Comparison of ENCODE assay signal across 2 cellular contexts in genomic region chr16:84606081-84606875, GRCh38.
TF ChIP-seq lines count a peak whose summit lies in the region.

No MANE protein-coding gene starts in this region.

TF ChIP-seq in GM12891, 5 proteins besides CTCF, POLR2A, EP300 and RAD21 (continued from another document):
- TF ChIP-seq PAX5 (IDR thresholded peaks at IDR 0.05; ENCODE audit: insufficient read depth, low read length, severe bottlenecking) (no peak), TAF1 (IDR thresholded peaks at IDR 0.05; ENCODE audit: low read depth, low read length) (no peak), POLR2AphosphoS5 (IDR thresholded peaks at IDR 0.05; ENCODE audit: low read depth, low read length) (no peak)

TF ChIP-seq in GM12878, 131 proteins besides CTCF, POLR2A, EP300 and RAD21 (continued from another document and continues in another):
- no peak for TF ChIP-seq CBX3 (IDR thresholded peaks at IDR 0.05; ENCODE audit: borderline replicate concordance, low read depth)
- TF ChIP-seq RUNX3 (IDR thresholded peaks at IDR 0.05; ENCODE audit: low read length) = peak; percentile 7; the same call in 1 of the 2 replicates
- TF ChIP-seq BCLAF1 (IDR thresholded peaks at IDR 0.05) = no peak
- TF ChIP-seq RCOR1 (conservative IDR thresholded peaks at IDR 0.05; ENCODE audit: low read depth, low read length) = no peak
- TF ChIP-seq, protein P1, sequence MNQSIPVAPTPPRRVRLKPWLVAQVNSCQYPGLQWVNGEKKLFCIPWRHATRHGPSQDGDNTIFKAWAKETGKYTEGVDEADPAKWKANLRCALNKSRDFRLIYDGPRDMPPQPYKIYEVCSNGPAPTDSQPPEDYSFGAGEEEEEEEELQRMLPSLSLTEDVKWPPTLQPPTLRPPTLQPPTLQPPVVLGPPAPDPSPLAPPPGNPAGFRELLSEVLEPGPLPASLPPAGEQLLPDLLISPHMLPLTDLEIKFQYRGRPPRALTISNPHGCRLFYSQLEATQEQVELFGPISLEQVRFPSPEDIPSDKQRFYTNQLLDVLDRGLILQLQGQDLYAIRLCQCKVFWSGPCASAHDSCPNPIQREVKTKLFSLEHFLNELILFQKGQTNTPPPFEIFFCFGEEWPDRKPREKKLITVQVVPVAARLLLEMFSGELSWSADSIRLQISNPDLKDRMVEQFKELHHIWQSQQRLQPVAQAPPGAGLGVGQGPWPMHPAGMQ (IDR thresholded peaks at IDR 0.05; ENCODE audit: borderline replicate concordance) = no peak
- TF ChIP-seq ELK1 (IDR thresholded peaks at IDR 0.05; ENCODE audit: low read depth, low read length) = no peak
- TF ChIP-seq, protein P2, sequence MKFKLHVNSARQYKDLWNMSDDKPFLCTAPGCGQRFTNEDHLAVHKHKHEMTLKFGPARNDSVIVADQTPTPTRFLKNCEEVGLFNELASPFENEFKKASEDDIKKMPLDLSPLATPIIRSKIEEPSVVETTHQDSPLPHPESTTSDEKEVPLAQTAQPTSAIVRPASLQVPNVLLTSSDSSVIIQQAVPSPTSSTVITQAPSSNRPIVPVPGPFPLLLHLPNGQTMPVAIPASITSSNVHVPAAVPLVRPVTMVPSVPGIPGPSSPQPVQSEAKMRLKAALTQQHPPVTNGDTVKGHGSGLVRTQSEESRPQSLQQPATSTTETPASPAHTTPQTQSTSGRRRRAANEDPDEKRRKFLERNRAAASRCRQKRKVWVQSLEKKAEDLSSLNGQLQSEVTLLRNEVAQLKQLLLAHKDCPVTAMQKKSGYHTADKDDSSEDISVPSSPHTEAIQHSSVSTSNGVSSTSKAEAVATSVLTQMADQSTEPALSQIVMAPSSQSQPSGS (IDR thresholded peaks at IDR 0.05; ENCODE audit: low read length) = no peak
- TF ChIP-seq, protein P3, sequence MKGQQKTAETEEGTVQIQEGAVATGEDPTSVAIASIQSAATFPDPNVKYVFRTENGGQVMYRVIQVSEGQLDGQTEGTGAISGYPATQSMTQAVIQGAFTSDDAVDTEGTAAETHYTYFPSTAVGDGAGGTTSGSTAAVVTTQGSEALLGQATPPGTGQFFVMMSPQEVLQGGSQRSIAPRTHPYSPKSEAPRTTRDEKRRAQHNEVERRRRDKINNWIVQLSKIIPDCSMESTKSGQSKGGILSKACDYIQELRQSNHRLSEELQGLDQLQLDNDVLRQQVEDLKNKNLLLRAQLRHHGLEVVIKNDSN (IDR thresholded peaks at IDR 0.05; ENCODE audit: borderline replicate concordance, extremely low read length, insufficient read depth, low read depth, low read length) = peak; percentile 33
- TF ChIP-seq CHD4 (IDR thresholded peaks at IDR 0.05) = no peak
- no peak for TF ChIP-seq TCF3 (IDR thresholded peaks at IDR 0.05; ENCODE audit: borderline replicate concordance, insufficient read depth, low read depth, low read length)
- no peak for TF ChIP-seq ZBED1 (IDR thresholded peaks at IDR 0.05; ENCODE audit: borderline replicate concordance)
- TF ChIP-seq E4F1 (IDR thresholded peaks at IDR 0.05; ENCODE audit: borderline replicate concordance, partially characterized antibody) = no peak
- TF ChIP-seq KAT2A (conservative IDR thresholded peaks at IDR 0.05; ENCODE audit: control insufficient read depth, low read depth, low read length) = no peak
- TF ChIP-seq, protein P4, sequence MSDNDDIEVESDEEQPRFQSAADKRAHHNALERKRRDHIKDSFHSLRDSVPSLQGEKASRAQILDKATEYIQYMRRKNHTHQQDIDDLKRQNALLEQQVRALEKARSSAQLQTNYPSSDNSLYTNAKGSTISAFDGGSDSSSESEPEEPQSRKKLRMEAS (IDR thresholded peaks at IDR 0.05; ENCODE audit: low read depth, low read length) = no peak
- no peak for TF ChIP-seq TBL1XR1 (IDR thresholded peaks at IDR 0.05; ENCODE audit: low read depth, low read length)
- TF ChIP-seq, protein P5, sequence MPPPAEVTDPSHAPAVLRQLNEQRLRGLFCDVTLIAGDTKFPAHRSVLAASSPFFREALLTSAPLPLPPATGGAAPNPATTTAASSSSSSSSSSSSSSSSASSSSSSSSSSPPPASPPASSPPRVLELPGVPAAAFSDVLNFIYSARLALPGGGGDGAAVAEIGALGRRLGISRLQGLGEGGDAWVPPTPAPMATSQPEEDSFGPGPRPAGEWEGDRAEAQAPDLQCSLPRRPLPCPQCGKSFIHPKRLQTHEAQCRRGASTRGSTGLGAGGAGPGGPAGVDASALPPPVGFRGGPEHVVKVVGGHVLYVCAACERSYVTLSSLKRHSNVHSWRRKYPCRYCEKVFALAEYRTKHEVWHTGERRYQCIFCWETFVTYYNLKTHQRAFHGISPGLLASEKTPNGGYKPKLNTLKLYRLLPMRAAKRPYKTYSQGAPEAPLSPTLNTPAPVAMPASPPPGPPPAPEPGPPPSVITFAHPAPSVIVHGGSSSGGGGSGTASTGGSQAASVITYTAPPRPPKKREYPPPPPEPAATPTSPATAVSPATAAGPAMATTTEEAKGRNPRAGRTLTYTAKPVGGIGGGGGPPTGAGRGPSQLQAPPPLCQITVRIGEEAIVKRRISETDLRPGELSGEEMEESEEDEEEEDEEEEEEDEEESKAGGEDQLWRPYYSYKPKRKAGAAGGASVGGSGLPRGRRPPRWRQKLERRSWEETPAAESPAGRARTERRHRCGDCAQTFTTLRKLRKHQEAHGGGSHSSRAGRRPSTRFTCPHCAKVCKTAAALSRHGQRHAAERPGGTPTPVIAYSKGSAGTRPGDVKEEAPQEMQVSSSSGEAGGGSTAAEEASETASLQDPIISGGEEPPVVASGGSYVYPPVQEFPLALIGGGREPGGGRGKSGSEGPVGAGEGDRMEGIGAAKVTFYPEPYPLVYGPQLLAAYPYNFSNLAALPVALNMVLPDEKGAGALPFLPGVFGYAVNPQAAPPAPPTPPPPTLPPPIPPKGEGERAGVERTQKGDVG (CRISPR knock-in tag; IDR thresholded peaks at IDR 0.05) = no peak
- TF ChIP-seq HDAC6 (IDR thresholded peaks at IDR 0.05; ENCODE audit: unreplicated experiment) = no peak
- no peak for TF ChIP-seq BHLHE40 (IDR thresholded peaks at IDR 0.05; ENCODE audit: borderline replicate concordance in 1 of 2, low read depth in 2 of 2, low read length in 1 of 2)
- no peak for TF ChIP-seq STAT3 (IDR thresholded peaks at IDR 0.05; ENCODE audit: low read depth, low read length)
- no peak for TF ChIP-seq KDM1A (IDR thresholded peaks at IDR 0.05; ENCODE audit: borderline replicate concordance)
- TF ChIP-seq ZSCAN29 (IDR thresholded peaks at IDR 0.05) = no peak
- no peak for TF ChIP-seq IKZF1 (conservative IDR thresholded peaks at IDR 0.05)
- 0 out of 2 replicates have a peak, but pooled peaks have one; percentile 34 for TF ChIP-seq IRF4 (IDR thresholded peaks at IDR 0.05; ENCODE audit: low read depth, low read length)
- no peak for TF ChIP-seq ESRRA (IDR thresholded peaks at IDR 0.05; ENCODE audit: low read length)
- no peak for TF ChIP-seq SUPT20H (IDR thresholded peaks at IDR 0.05; ENCODE audit: borderline replicate concordance, control insufficient read depth, low read depth, low read length)
- no peak for TF ChIP-seq EGR1 (IDR thresholded peaks at IDR 0.05; ENCODE audit: borderline replicate concordance in 1 of 2, low read depth in 2 of 2, low read length in 2 of 2)
- no peak for TF ChIP-seq POU2F2 (IDR thresholded peaks at IDR 0.05; ENCODE audit: borderline replicate concordance, low read depth, low read length)
- no peak for TF ChIP-seq ZNF207 (IDR thresholded peaks at IDR 0.05; ENCODE audit: borderline replicate concordance)
- TF ChIP-seq REST (IDR thresholded peaks at IDR 0.05; ENCODE audit: low read depth, low read length) = no peak
- TF ChIP-seq HSF1 (IDR thresholded peaks at IDR 0.05; ENCODE audit: low read depth, low read length) = no peak
- TF ChIP-seq PAX5 (IDR thresholded peaks at IDR 0.05; ENCODE audit: borderline replicate concordance, low read depth, low read length) = no peak
- no peak for TF ChIP-seq SMARCA5 (IDR thresholded peaks at IDR 0.05)
- TF ChIP-seq TCF12 (IDR thresholded peaks at IDR 0.05; ENCODE audit: low read depth, low read length) = no peak
- TF ChIP-seq GABPA (IDR thresholded peaks at IDR 0.05; ENCODE audit: low read depth) = no peak
- no peak for TF ChIP-seq ZNF217 (IDR thresholded peaks at IDR 0.05)
